In the genomic region with DNA sequence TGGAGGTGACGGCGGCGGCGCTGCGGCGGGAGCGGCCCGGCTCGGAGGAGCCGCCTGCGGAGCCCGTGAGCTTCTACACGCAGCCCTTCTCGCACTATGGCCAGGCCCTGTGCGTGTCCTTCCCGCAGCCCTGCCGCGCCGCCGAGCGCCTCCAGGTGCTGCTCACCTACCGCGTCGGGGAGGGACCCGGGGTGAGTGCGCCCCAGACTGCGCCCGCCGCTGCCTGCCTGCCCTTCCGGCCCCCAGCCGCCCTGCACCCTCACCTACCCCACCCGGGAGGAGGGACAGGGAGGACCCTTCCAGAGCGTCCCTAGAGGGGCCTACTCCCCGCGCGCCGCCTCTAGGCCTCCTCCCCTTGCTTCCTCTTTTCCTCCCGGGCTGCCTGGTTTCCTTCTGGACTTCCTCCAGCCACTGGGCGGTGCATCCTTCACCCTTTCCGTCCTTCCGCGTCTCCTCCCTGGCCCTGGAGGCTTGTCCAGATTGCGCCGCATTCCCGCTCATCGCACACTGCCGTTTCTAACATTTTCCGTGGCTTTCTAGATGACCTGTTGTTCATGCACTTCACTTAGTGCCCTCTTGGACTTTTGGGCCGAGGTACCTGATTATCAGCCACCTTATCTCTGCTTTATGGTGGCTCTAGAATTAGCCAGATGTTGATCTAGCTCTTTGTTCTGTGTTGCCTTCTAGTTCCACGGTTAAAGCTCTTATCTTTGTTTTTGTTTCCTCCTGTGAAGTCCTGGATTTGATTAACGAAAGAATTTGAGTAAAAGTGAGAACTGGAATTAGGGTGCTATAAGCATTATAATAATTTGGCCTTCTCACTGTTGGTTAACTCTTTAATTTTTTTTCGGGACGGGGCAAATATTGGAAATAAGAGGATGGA, we compare ENCODE assay signal across 1 cellular context.
A peak's percentile ranks its signal among the peaks of the same experiment; 100 is the strongest.
TF ChIP-seq lines count a peak whose summit lies in the region.

No MANE protein-coding gene starts in this region.

TF ChIP-seq in GM12878, 131 proteins besides CTCF, POLR2A, EP300 and RAD21 (continued from another document):
- TF ChIP-seq, protein P1, sequence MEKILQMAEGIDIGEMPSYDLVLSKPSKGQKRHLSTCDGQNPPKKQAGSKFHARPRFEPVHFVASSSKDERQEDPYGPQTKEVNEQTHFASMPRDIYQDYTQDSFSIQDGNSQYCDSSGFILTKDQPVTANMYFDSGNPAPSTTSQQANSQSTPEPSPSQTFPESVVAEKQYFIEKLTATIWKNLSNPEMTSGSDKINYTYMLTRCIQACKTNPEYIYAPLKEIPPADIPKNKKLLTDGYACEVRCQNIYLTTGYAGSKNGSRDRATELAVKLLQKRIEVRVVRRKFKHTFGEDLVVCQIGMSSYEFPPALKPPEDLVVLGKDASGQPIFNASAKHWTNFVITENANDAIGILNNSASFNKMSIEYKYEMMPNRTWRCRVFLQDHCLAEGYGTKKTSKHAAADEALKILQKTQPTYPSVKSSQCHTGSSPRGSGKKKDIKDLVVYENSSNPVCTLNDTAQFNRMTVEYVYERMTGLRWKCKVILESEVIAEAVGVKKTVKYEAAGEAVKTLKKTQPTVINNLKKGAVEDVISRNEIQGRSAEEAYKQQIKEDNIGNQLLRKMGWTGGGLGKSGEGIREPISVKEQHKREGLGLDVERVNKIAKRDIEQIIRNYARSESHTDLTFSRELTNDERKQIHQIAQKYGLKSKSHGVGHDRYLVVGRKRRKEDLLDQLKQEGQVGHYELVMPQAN (conservative IDR thresholded peaks at IDR 0.05): peak; percentile 80
- TF ChIP-seq CEBPB (IDR thresholded peaks at IDR 0.05; ENCODE audit: borderline replicate concordance in 1 of 2, low read depth in 2 of 2, low read length in 2 of 2): no peak
- peak; percentile 95 for TF ChIP-seq NFXL1 (IDR thresholded peaks at IDR 0.05; ENCODE audit: borderline replicate concordance)
- TF ChIP-seq PAX8 (IDR thresholded peaks at IDR 0.05): no peak
- peak; percentile 92 for TF ChIP-seq GATAD2B (conservative IDR thresholded peaks at IDR 0.05; ENCODE audit: low read depth)
- peak; percentile 58; the same call in 1 of the 2 replicates for TF ChIP-seq NR2F1 (conservative IDR thresholded peaks at IDR 0.05)
- 0 out of 2 replicates have a peak, but pooled peaks have one; percentile 3 for TF ChIP-seq NR2C1 (IDR thresholded peaks at IDR 0.05)
- TF ChIP-seq PAX5 (IDR thresholded peaks at IDR 0.05; ENCODE audit: borderline replicate concordance, low read depth, low read length): no peak
- peak; percentile 25; the same call in 1 of the 2 replicates for TF ChIP-seq SPI1 (IDR thresholded peaks at IDR 0.05; ENCODE audit: borderline replicate concordance, insufficient read depth, low read depth, low read length)
TF ChIP-seq in GM12878: peak in this region for 24.
